Comparison of ENCODE assay signal across 22 cellular contexts in the genomic region with DNA sequence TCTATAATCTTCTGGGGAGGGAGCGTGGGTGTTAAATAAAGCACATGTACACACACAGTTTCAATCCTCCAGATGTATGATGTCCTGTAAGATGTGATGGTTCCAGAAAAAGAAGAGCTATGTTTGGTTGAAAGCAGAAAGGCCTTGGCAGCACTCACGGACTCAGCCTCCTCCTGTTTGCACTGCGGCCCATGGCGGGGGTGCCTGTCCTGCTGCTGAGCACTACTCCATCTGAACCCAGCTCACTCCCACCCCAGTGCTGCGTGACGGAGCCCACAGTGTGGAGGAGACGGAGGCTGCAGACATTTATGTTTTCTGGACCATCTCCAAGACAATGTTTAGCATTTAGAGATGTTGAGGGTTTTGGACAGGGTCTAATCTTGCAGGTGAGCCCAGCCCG.
DNase-seq lines count a peak whose midpoint lies in the region; ATAC-seq and TF ChIP-seq lines count a peak whose summit lies in the region.
"Had no signal": no experiment of that assay in that cellular context is flagged by ENCODE, and none has a peak within 500 bp of the region (broad histone marks: within the 10 kb centered on the region; RNA-seq: fewer than 3 reads in every experiment).

No MANE protein-coding gene starts in this region.

- intact Hi-C loops in left ventricle myocardium inferior (cut with micrococcal nuclease): no loop called here

- H3K4me1 Mint-ChIP-seq in type B pancreatic cell (ENCODE audit: unreplicated experiment): peaks cover 7% of the 10 kb centered on the region
- H3K4me1 Mint-ChIP-seq: CD8-positive, alpha-beta memory T cell had no signal

- peak; percentile 12 for DNase-seq in NCI-H1092 treated with DMSO at 0.1 percent for 48 hours (lab: John Stamatoyannopoulos, UW)
- DNase-seq in NCI-H1092 (lab: John Stamatoyannopoulos, UW): no peak
- DNase-seq in left ventricle myocardium inferior: no peak
- DNase-seq in type B pancreatic cell (ENCODE audit: extremely low spot score, unreplicated experiment): peak; percentile 61
- DNase-seq in NCI-H82 treated with DMSO at 0.1 percent for 48 hours (lab: John Stamatoyannopoulos, UW; ENCODE audit: unreplicated experiment): no peak
- no peak for DNase-seq in pons (ENCODE audit: low spot score)
- DNase-seq: CD8-positive, alpha-beta memory T cell; DND-41; GF-D8; HFFc6; KG1; NCI-H1105; NCI-H187 treated with DMSO at 0.1 percent for 48 hours; NCI-H2171; NCI-H446 treated with DMSO at 0.1 percent for 48 hours; NCI-H748 treated with DMSO at 0.1 percent for 48 hours; SHP77 treated with DMSO at 0.1 percent for 48 hours had no signal

- H3K4me3 Mint-ChIP-seq in type B pancreatic cell: no peak overlapping the region
- H3K4me3 Mint-ChIP-seq: CD8-positive, alpha-beta memory T cell; GM23338; HFFc6 had no signal

- H3K36me3 ChIP-seq in left ventricle myocardium inferior (no peaks in the 10 kb centered on the region), muscle layer of duodenum (ENCODE audit: control insufficient read depth in 1 of 2, insufficient read depth in 2 of 2, low read length in 2 of 2) (no peaks in the 10 kb centered on the region)
- H3K36me3 ChIP-seq: BLaER1 had no signal

- H3K27ac Mint-ChIP-seq in type B pancreatic cell: no peak overlapping the region
- H3K27ac Mint-ChIP-seq: GM23338, HFFc6 had no signal

- no peak for TF ChIP-seq CTCF in left ventricle myocardium inferior (IDR thresholded peaks at IDR 0.05; ENCODE audit: borderline replicate concordance)
- TF ChIP-seq CTCF in type B pancreatic cell (conservative IDR thresholded peaks at IDR 0.05): no peak

- H3K9me3 Mint-ChIP-seq in type B pancreatic cell: no peaks in the 10 kb centered on the region
- H3K9me3 Mint-ChIP-seq: GM23338 had no signal

- H3K4me1 ChIP-seq in left ventricle myocardium inferior: no peaks in the 10 kb centered on the region
- H3K4me1 ChIP-seq in muscle layer of duodenum (ENCODE audit: control insufficient read depth in 1 of 2, insufficient read depth in 2 of 2, low read length in 2 of 2): peaks cover 0 to 21% of the 10 kb centered on the region in 2 donors

- H3K27ac ChIP-seq in left ventricle myocardium inferior (replicated peaks) (peak overlapping the region; percentile 42), muscle layer of duodenum (ENCODE audit: low read length) (peak overlapping the region; percentile 11)
- H3K27ac ChIP-seq: 22Rv1, BLaER1 had no signal

- peaks cover 21% of the 10 kb centered on the region for H3K27me3 Mint-ChIP-seq in type B pancreatic cell

- no peak for ATAC-seq in HG02981 (IDR thresholded peaks at IDR 0.05; ENCODE audit: unreplicated experiment)

- H3K9me3 ChIP-seq in left ventricle myocardium inferior (replicated peaks) (no peaks in the 10 kb centered on the region), muscle layer of duodenum (ENCODE audit: control insufficient read depth in 1 of 2, low read length in 2 of 2) (no peaks in the 10 kb centered on the region)
- H3K9me3 ChIP-seq: BLaER1 had no signal

- no peaks in the 10 kb centered on the region for H3K36me3 Mint-ChIP-seq in type B pancreatic cell
- H3K36me3 Mint-ChIP-seq: CD8-positive, alpha-beta memory T cell had no signal

- H3K27me3 ChIP-seq in left ventricle myocardium inferior (ENCODE audit: low read depth) (peaks cover 66% of the 10 kb centered on the region), muscle layer of duodenum (ENCODE audit: low read depth, low read length) (no peaks in the 10 kb centered on the region)
- H3K27me3 ChIP-seq: BLaER1 had no signal

- no peak overlapping the region for H3K4me3 ChIP-seq in left ventricle myocardium inferior
- no peak overlapping the region for H3K4me3 ChIP-seq in muscle layer of duodenum (ENCODE audit: low read depth in 1 of 2, low read length in 2 of 2)
- H3K4me3 ChIP-seq: BLaER1, GM23338 had no signal

Comparison
In these comparisons a context has a peak if more than half of its experiments do, and no peak if none do; other contexts are left out.
1. DNase-seq: peak in NCI-H1092 treated with DMSO at 0.1 percent for 48 hours (single experiment) and type B pancreatic cell (single experiment); none in NCI-H1092 (single experiment), left ventricle myocardium inferior (single experiment), NCI-H82 treated with DMSO at 0.1 percent for 48 hours (single experiment) and pons (single experiment).